Comparison of ENCODE assay signal across 1 cellular context in genomic region chr16:58859958-58860669, GRCh38.
TF ChIP-seq lines count a peak whose summit lies in the region.

No MANE protein-coding gene starts in this region.

TF ChIP-seq in K562, 482 proteins besides CTCF, POLR2A, EP300 and RAD21 (continued from another document and continues in another):
- TF ChIP-seq CCNT2 (IDR thresholded peaks at IDR 0.05; ENCODE audit: borderline replicate concordance, extremely low read depth, insufficient read length, low read depth, low read length) (peak; percentile 63), ZNF274 (IDR thresholded peaks at IDR 0.05; ENCODE audit: borderline replicate concordance, low read depth, low read length) (peak; percentile 69; the same call in 1 of the 2 replicates), HDGF (IDR thresholded peaks at IDR 0.05) (no peak), RNF2 (IDR thresholded peaks at IDR 0.05) (peak; percentile 84; the same call in 1 of the 2 replicates), CBX8 (IDR thresholded peaks at IDR 0.05; ENCODE audit: borderline replicate concordance, extremely low read depth, low read depth, low read length, poor library complexity, severe bottlenecking) (no peak), RBM15 (IDR thresholded peaks at IDR 0.05; ENCODE audit: insufficient read depth, low read length) (no peak), DMBX1 (CRISPR knock-in tag; IDR thresholded peaks at IDR 0.05; ENCODE audit: borderline replicate concordance) (peak; percentile 60; the same call in 1 of the 2 replicates), KLF16 (IDR thresholded peaks at IDR 0.05) (peak; percentile 90), ZNF431 (CRISPR knock-in tag; IDR thresholded peaks at IDR 0.05) (no peak), LCOR (CRISPR knock-in tag; IDR thresholded peaks at IDR 0.05) (peak; percentile 93), PHB2 (IDR thresholded peaks at IDR 0.05; ENCODE audit: low read depth) (peak; percentile 72), E4F1 (CRISPR knock-in tag; IDR thresholded peaks at IDR 0.05; ENCODE audit: borderline replicate concordance) (no peak), HES1 (IDR thresholded peaks at IDR 0.05; ENCODE audit: low read depth) (no peak), SMAD1 (IDR thresholded peaks at IDR 0.05; ENCODE audit: low read depth, low read length, partially characterized antibody) (no peak), PCBP1 (IDR thresholded peaks at IDR 0.05; ENCODE audit: low read depth, low read length, poor library complexity, severe bottlenecking) (no peak), NR2C1 (IDR thresholded peaks at IDR 0.05) (no peak), NR2C1 (tag; IDR thresholded peaks at IDR 0.05) (no peak), MTA1 (IDR thresholded peaks at IDR 0.05; ENCODE audit: borderline replicate concordance) (peak; percentile 54; the same call in 1 of the 2 replicates), HDAC8 (tag; IDR thresholded peaks at IDR 0.05) (no peak), FOXP1 (CRISPR knock-in tag; IDR thresholded peaks at IDR 0.05) (no peak), ZBTB8A (IDR thresholded peaks at IDR 0.05; ENCODE audit: partially characterized antibody) (no peak), VEZF1 (CRISPR knock-in tag; IDR thresholded peaks at IDR 0.05) (no peak), SAP30 (IDR thresholded peaks at IDR 0.05; ENCODE audit: borderline replicate concordance, insufficient read depth, low read depth, low read length, poor library complexity, severe bottlenecking) (no peak), BCOR (IDR thresholded peaks at IDR 0.05) (peak; percentile 51), CREB1 (IDR thresholded peaks at IDR 0.05) (0 out of 2 replicates have a peak, but pooled peaks have one; percentile 41), CREB1 (CRISPR knock-in tag; IDR thresholded peaks at IDR 0.05) (no peak), C11orf30 (IDR thresholded peaks at IDR 0.05; ENCODE audit: low read depth) (peak; percentile 60), ZNF583 (CRISPR knock-in tag; IDR thresholded peaks at IDR 0.05) (no peak), ZNF134 (CRISPR knock-in tag; conservative IDR thresholded peaks at IDR 0.05) (no peak), DDX20 (tag; IDR thresholded peaks at IDR 0.05; ENCODE audit: low read depth) (no peak), TEAD1 (CRISPR knock-in tag; IDR thresholded peaks at IDR 0.05) (no peak), DEAF1 (CRISPR knock-in tag; IDR thresholded peaks at IDR 0.05) (no peak), ZNF143 (CRISPR knock-in tag; IDR thresholded peaks at IDR 0.05) (no peak), TEAD4 (IDR thresholded peaks at IDR 0.05; ENCODE audit: low read length) (peak; percentile 97), TEAD4 (CRISPR knock-in tag; IDR thresholded peaks at IDR 0.05; ENCODE audit: borderline replicate concordance) (no peak), HEY1 (CRISPR knock-in tag; IDR thresholded peaks at IDR 0.05; ENCODE audit: borderline replicate concordance) (no peak), PYGO2 (tag; IDR thresholded peaks at IDR 0.05) (no peak), GTF2B (IDR thresholded peaks at IDR 0.05; ENCODE audit: extremely low read depth, insufficient read length) (no peak), MBD2 (IDR thresholded peaks at IDR 0.05; ENCODE audit: borderline replicate concordance, low read depth) (0 out of 2 replicates have a peak, but pooled peaks have one; percentile 19), POLR3A (IDR thresholded peaks at IDR 0.05; ENCODE audit: borderline replicate concordance, extremely low read depth, insufficient read depth, insufficient read length) (no peak), JUNB (CRISPR knock-in tag; conservative IDR thresholded peaks at IDR 0.05) (no peak), ZBTB7A (IDR thresholded peaks at IDR 0.05; ENCODE audit: borderline replicate concordance, control insufficient read depth, low read depth, low read length) (no peak; the same call in 1 of the 2 replicates)
- TF ChIP-seq, protein P1, sequence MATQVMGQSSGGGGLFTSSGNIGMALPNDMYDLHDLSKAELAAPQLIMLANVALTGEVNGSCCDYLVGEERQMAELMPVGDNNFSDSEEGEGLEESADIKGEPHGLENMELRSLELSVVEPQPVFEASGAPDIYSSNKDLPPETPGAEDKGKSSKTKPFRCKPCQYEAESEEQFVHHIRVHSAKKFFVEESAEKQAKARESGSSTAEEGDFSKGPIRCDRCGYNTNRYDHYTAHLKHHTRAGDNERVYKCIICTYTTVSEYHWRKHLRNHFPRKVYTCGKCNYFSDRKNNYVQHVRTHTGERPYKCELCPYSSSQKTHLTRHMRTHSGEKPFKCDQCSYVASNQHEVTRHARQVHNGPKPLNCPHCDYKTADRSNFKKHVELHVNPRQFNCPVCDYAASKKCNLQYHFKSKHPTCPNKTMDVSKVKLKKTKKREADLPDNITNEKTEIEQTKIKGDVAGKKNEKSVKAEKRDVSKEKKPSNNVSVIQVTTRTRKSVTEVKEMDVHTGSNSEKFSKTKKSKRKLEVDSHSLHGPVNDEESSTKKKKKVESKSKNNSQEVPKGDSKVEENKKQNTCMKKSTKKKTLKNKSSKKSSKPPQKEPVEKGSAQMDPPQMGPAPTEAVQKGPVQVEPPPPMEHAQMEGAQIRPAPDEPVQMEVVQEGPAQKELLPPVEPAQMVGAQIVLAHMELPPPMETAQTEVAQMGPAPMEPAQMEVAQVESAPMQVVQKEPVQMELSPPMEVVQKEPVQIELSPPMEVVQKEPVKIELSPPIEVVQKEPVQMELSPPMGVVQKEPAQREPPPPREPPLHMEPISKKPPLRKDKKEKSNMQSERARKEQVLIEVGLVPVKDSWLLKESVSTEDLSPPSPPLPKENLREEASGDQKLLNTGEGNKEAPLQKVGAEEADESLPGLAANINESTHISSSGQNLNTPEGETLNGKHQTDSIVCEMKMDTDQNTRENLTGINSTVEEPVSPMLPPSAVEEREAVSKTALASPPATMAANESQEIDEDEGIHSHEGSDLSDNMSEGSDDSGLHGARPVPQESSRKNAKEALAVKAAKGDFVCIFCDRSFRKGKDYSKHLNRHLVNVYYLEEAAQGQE (CRISPR knock-in tag; IDR thresholded peaks at IDR 0.05; ENCODE audit: low read depth), result no peak
- TF ChIP-seq, protein P2, sequence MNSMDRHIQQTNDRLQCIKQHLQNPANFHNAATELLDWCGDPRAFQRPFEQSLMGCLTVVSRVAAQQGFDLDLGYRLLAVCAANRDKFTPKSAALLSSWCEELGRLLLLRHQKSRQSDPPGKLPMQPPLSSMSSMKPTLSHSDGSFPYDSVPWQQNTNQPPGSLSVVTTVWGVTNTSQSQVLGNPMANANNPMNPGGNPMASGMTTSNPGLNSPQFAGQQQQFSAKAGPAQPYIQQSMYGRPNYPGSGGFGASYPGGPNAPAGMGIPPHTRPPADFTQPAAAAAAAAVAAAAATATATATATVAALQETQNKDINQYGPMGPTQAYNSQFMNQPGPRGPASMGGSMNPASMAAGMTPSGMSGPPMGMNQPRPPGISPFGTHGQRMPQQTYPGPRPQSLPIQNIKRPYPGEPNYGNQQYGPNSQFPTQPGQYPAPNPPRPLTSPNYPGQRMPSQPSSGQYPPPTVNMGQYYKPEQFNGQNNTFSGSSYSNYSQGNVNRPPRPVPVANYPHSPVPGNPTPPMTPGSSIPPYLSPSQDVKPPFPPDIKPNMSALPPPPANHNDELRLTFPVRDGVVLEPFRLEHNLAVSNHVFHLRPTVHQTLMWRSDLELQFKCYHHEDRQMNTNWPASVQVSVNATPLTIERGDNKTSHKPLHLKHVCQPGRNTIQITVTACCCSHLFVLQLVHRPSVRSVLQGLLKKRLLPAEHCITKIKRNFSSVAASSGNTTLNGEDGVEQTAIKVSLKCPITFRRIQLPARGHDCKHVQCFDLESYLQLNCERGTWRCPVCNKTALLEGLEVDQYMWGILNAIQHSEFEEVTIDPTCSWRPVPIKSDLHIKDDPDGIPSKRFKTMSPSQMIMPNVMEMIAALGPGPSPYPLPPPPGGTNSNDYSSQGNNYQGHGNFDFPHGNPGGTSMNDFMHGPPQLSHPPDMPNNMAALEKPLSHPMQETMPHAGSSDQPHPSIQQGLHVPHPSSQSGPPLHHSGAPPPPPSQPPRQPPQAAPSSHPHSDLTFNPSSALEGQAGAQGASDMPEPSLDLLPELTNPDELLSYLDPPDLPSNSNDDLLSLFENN (IDR thresholded peaks at IDR 0.05; ENCODE audit: low read depth in 2 of 2, low read length in 2 of 2), result peak in 1 of 2 experiments; percentile 92; a peak in 2 of 4 replicates
- TF ChIP-seq, protein P3, sequence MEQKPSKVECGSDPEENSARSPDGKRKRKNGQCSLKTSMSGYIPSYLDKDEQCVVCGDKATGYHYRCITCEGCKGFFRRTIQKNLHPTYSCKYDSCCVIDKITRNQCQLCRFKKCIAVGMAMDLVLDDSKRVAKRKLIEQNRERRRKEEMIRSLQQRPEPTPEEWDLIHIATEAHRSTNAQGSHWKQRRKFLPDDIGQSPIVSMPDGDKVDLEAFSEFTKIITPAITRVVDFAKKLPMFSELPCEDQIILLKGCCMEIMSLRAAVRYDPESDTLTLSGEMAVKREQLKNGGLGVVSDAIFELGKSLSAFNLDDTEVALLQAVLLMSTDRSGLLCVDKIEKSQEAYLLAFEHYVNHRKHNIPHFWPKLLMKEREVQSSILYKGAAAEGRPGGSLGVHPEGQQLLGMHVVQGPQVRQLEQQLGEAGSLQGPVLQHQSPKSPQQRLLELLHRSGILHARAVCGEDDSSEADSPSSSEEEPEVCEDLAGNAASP (IDR thresholded peaks at IDR 0.05), result no peak
- TF ChIP-seq, protein P4, sequence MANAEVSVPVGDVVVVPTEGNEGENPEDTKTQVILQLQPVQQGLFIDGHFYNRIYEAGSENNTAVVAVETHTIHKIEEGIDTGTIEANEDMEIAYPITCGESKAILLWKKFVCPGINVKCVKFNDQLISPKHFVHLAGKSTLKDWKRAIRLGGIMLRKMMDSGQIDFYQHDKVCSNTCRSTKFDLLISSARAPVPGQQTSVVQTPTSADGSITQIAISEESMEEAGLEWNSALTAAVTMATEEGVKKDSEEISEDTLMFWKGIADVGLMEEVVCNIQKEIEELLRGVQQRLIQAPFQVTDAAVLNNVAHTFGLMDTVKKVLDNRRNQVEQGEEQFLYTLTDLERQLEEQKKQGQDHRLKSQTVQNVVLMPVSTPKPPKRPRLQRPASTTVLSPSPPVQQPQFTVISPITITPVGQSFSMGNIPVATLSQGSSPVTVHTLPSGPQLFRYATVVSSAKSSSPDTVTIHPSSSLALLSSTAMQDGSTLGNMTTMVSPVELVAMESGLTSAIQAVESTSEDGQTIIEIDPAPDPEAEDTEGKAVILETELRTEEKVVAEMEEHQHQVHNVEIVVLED (CRISPR knock-in tag; IDR thresholded peaks at IDR 0.05), result no peak
